Comparison of ENCODE assay signal across 12 cellular contexts in the genomic region with DNA sequence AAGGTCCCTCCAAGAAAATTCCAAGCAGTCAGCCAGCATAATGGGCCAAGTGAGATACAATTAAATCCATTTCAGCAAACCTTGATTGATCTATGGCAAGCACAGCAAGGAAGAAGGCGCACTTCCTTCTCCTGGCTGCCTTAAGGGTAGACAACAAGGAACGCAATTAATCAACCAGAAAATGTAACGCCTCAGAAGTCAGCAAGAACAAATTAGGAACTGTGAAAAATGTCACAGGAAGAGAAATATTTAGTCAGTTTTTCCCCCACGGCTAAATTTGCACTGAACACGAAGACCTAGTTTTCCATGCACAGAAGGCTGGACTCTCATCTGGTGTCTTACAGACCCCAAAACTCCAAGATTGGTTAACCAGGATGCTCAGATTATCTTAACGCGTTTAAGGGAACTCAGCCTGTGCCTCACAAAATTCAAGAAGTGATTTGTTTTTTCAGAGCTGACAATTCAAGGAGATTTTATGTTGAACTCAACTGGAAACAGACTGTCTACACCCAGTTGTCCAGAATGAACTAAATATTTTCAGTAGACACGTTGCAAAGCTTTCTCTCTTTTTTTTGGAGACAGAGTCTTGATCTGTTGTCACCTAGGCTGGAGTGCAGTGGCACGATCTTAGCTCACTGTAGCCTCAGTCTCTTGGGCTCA. TPM values are rescaled to one million over a fixed set of nuclear protein-coding genes. Genes with fewer than 3 reads are reported as not detected.
A peak's percentile ranks its signal among the peaks of the same experiment; 100 is the strongest.
DNase-seq lines count a peak whose midpoint lies in the region; ATAC-seq, FAIRE-seq and TF ChIP-seq lines count a peak whose summit lies in the region.
"Had no signal": no experiment of that assay in that cellular context is flagged by ENCODE, and none has a peak within 500 bp of the region (broad histone marks: within the 10 kb centered on the region; RNA-seq: fewer than 3 reads in every experiment).

No MANE protein-coding gene starts in this region.

- H3K4me1 Mint-ChIP-seq in GM23338 (peaks cover 26% of the 10 kb centered on the region), astrocyte (ENCODE audit: low read depth, unreplicated experiment) (peaks cover 9% of the 10 kb centered on the region), natural killer cell (peaks cover 17 to 27% of the 10 kb centered on the region in 2 donors)

- no peaks in the 10 kb centered on the region for H4K20me1 ChIP-seq in GM23338 (replicated peaks; ENCODE audit: insufficient read depth)
- peaks cover 30% of the 10 kb centered on the region for H4K20me1 ChIP-seq in astrocyte (ENCODE audit: insufficient read depth, low read length)

- no peak overlapping the region for H3K4me3 Mint-ChIP-seq in GM23338
- no peak overlapping the region for H3K4me3 Mint-ChIP-seq in astrocyte (ENCODE audit: unreplicated experiment)
- peak overlapping the region; percentile 9 for H3K4me3 Mint-ChIP-seq in natural killer cell
- H3K4me3 Mint-ChIP-seq: CD4-positive, CD25-positive, alpha-beta regulatory T cell had no signal

- H3K36me3 Mint-ChIP-seq in GM23338 (ENCODE audit: low read depth): peaks cover 28% of the 10 kb centered on the region
- peaks cover 3% of the 10 kb centered on the region for H3K36me3 Mint-ChIP-seq in astrocyte (ENCODE audit: low read depth, unreplicated experiment)
- no peaks in the 10 kb centered on the region for H3K36me3 Mint-ChIP-seq in natural killer cell

- H3K4me3 ChIP-seq in GM23338 (no peak overlapping the region), astrocyte (ENCODE audit: insufficient read depth, low read depth, low read length) (no peak overlapping the region)

- H3K36me3 ChIP-seq in GM23338 (ENCODE audit: insufficient read depth) (no peaks in the 10 kb centered on the region), astrocyte (ENCODE audit: insufficient read depth, low read length) (no peaks in the 10 kb centered on the region)

- H3K27ac ChIP-seq in GM23338 (ENCODE audit: low read depth) (peak overlapping the region; percentile 88), astrocyte (ENCODE audit: low read depth, low read length) (peak overlapping the region; percentile 46)

- intact Hi-C loops in natural killer cell (cut with micrococcal nuclease): no loop called here

- H3K79me2 ChIP-seq in GM23338 (replicated peaks; ENCODE audit: insufficient read depth) (peaks cover 51% of the 10 kb centered on the region), astrocyte (ENCODE audit: insufficient read depth, low read length) (peaks cover 40% of the 10 kb centered on the region)

- H3K4me1 ChIP-seq in GM23338 (ENCODE audit: insufficient read depth) (peaks cover 9% of the 10 kb centered on the region; the same call in 1 of the 2 replicates), astrocyte (ENCODE audit: insufficient read depth, low read length) (peaks cover 23% of the 10 kb centered on the region)

- DNase-seq in AG08396 (ENCODE audit: low spot score) (peak; percentile 5), GM23338 (ENCODE audit: low spot score) (no peak), astrocyte (ENCODE audit: low read depth) (no peak), natural killer cell (no peak), SIG-M5 treated with dmso at 0.1 percent for 504 hours (lab: John Stamatoyannopoulos, UW; ENCODE audit: unreplicated experiment) (no peak), HT-29 (ENCODE audit: low spot score) (no peak), DMS153 (lab: John Stamatoyannopoulos, UW) (no peak), NCI-H1417 (lab: John Stamatoyannopoulos, UW) (no peak)
- DNase-seq: effector CD4-positive, alpha-beta T cell; NCI-H1092; stimulated activated CD4-positive, alpha-beta T cell treated with anti-CD3 and anti-CD28 coated beads, Interleukin-15, amount 100 ng/mL, for 24 hours had no signal

- no peaks in the 10 kb centered on the region for H3K9me3 ChIP-seq in astrocyte (ENCODE audit: insufficient read depth, low read depth, low read length)

- H3K9me3 Mint-ChIP-seq in GM23338 (peaks cover 30% of the 10 kb centered on the region), astrocyte (ENCODE audit: unreplicated experiment) (no peaks in the 10 kb centered on the region), natural killer cell (no peaks in the 10 kb centered on the region)
- H3K9me3 Mint-ChIP-seq: CD4-positive, CD25-positive, alpha-beta regulatory T cell had no signal

- no peak for FAIRE-seq in astrocyte (lab: Jason Lieb, UNC)

- H2AFZ ChIP-seq in GM23338 (no peak overlapping the region), astrocyte (ENCODE audit: low read depth, low read length) (no peak overlapping the region)

- H3K9ac ChIP-seq in astrocyte (ENCODE audit: low read length): peak overlapping the region; percentile 56

- no peaks in the 10 kb centered on the region for H3F3A ChIP-seq in GM23338 (replicated peaks; ENCODE audit: low read depth)

- ATAC-seq in GM23338 (no peak), natural killer cell (peak; percentile 43 to 74 (median 55))

- H3K27me3 ChIP-seq in GM23338 (ENCODE audit: insufficient read depth) (no peaks in the 10 kb centered on the region), astrocyte (ENCODE audit: insufficient read depth, low read length) (no peaks in the 10 kb centered on the region)

- H3K27ac Mint-ChIP-seq in GM23338 (0 out of 2 replicates have a peak overlapping the region, but pooled peaks have one; percentile 21), astrocyte (ENCODE audit: unreplicated experiment) (no peak overlapping the region), natural killer cell (peak overlapping the region in 1 of 2 donors; percentile 63)

- H3K27me3 Mint-ChIP-seq in GM23338 (ENCODE audit: insufficient read depth, low read depth, poor library complexity) (peaks cover 17% of the 10 kb centered on the region), astrocyte (ENCODE audit: low read depth, unreplicated experiment) (no peaks in the 10 kb centered on the region), natural killer cell (ENCODE audit: low read depth in 2 of 2) (no peaks in the 10 kb centered on the region)
- H3K27me3 Mint-ChIP-seq: CD4-positive, CD25-positive, alpha-beta regulatory T cell had no signal

- TF ChIP-seq CTCF in GM23338 (conservative IDR thresholded peaks at IDR 0.05; ENCODE audit: low read depth in 2 of 2) (no peak), astrocyte (IDR thresholded peaks at IDR 0.05; ENCODE audit: insufficient read depth, low read depth, low read length) (no peak), natural killer cell (IDR thresholded peaks at IDR 0.05) (no peak)

- no peak overlapping the region for H3K4me2 ChIP-seq in GM23338
- no peak overlapping the region for H3K4me2 ChIP-seq in astrocyte (ENCODE audit: low read length)

- H3K9me2 ChIP-seq in GM23338 (ENCODE audit: insufficient read depth): no peaks in the 10 kb centered on the region

TF ChIP-seq in GM23338, 12 proteins besides CTCF, POLR2A, EP300 and RAD21:
- TF ChIP-seq CREB1 (CRISPR knock-in tag; IDR thresholded peaks at IDR 0.05; ENCODE audit: low read depth) (no peak), NANOG (IDR thresholded peaks at IDR 0.05; ENCODE audit: borderline replicate concordance) (no peak)

RNA-seq across cellular contexts. Expression of a gene that starts 14.3 kb away (rescaled TPM):
- total RNA-seq in GM23338 (2014; rRNA removed; shearing (Covaris generic)): 15.6 and 44.3 TPM in 2 replicates
- 49.1 and 50.9 TPM in 2 replicates for polyA plus RNA-seq in GM23338 (2016; fragmentation: Nextera tagmentation; extraction: Ambion mirVana)
- total RNA-seq in astrocyte: 20.9 and 28.9 TPM in 2 replicates
- total RNA-seq in natural killer cell: 10 to 100 TPM in 2 of 3 donors, 1 to 10 TPM in 1; 8.3 to 15.7 (median 12.6) TPM
- total RNA-seq in HT-29 (2014; rRNA removed; shearing (Covaris generic)): 41.7 and 44.0 TPM in 2 replicates

RNA-seq across cellular contexts. Expression of a gene that starts 54.6 kb away (rescaled TPM):
- 323 and 355 TPM in 2 replicates for total RNA-seq in GM23338 (2014; rRNA removed; shearing (Covaris generic))
- 106 and 113 TPM in 2 replicates for polyA plus RNA-seq in GM23338 (2016; fragmentation: Nextera tagmentation; extraction: Ambion mirVana)
- total RNA-seq in astrocyte (198 and 213 TPM in 2 replicates), natural killer cell (100 to 1,000 TPM; 194 to 219 (median 197) TPM)
- total RNA-seq in HT-29 (2014; rRNA removed; shearing (Covaris generic)): 430 and 463 TPM in 2 replicates

RNA-seq across cellular contexts. Expression of a gene that starts 58.0 kb away (rescaled TPM):
- total RNA-seq in GM23338 (2014; rRNA removed; shearing (Covaris generic)): 54.5 and 66.8 TPM in 2 replicates
- polyA plus RNA-seq in GM23338 (2016; fragmentation: Nextera tagmentation; extraction: Ambion mirVana): 151 and 163 TPM in 2 replicates
- 10.2 and 12.0 TPM in 2 replicates for total RNA-seq in astrocyte
- total RNA-seq in natural killer cell: 10 to 100 TPM; 17.9 to 19.2 (median 18.2) TPM
- total RNA-seq in HT-29 (2014; rRNA removed; shearing (Covaris generic)): 68.6 and 69.1 TPM in 2 replicates

RNA-seq across cellular contexts. Expression of a gene that starts 58.0 kb away (rescaled TPM):
- 25.3 and 30.0 TPM in 2 replicates for total RNA-seq in GM23338 (2014; rRNA removed; shearing (Covaris generic))
- polyA plus RNA-seq in GM23338 (2016; fragmentation: Nextera tagmentation; extraction: Ambion mirVana): 37.8 and 41.1 TPM in 2 replicates
- total RNA-seq in astrocyte (22.5 and 22.6 TPM in 2 replicates), natural killer cell (10 to 100 TPM in 2 of 3 donors, 1 to 10 TPM in 1; 7.9 to 12.0 (median 10.0) TPM)
- 46.6 and 48.2 TPM in 2 replicates for total RNA-seq in HT-29 (2014; rRNA removed; shearing (Covaris generic))
